In genomic region chr10:114519756-114520288, GRCh38 we compare ENCODE assay signal across 9 cellular contexts.
DNase-seq lines count a peak whose midpoint lies in the region; ATAC-seq and TF ChIP-seq lines count a peak whose summit lies in the region.
"Had no signal": no experiment of that assay in that cellular context is flagged by ENCODE, and none has a peak within 500 bp of the region (broad histone marks: within the 10 kb centered on the region; RNA-seq: fewer than 3 reads in every experiment).

No MANE protein-coding gene starts in this region.

- POLR2A ChIA-PET in MCF 10A (lab: Yijun Ruan, JAX): interaction anchor here (0.5 to 15.6 kb wide), 9 partner anchors 17 to 347 kb away, joined by 3 to 481 read pairs (median 3); no protein-coding TSS in a partner anchor

- ATAC-seq in upper lobe of left lung (ENCODE audit: low FRiP score in 2 of 2): peak in 1 of 2 donors; percentile 31

- no peaks in the 10 kb centered on the region for H3K27me3 ChIP-seq in mesenchymal stem cell (ENCODE audit: control insufficient read depth in 1 of 2, insufficient read depth in 1 of 2, low read length in 2 of 2)
- no peaks in the 10 kb centered on the region for H3K27me3 ChIP-seq in upper lobe of left lung

- no peak overlapping the region for H3K14ac ChIP-seq in mesenchymal stem cell (ENCODE audit: low read length in 2 of 2)

- CTCF ChIA-PET in MCF 10A (lab: Yijun Ruan, JAX): interaction anchor here (0.6 to 1.5 kb wide), 4 partner anchors 15 to 197 kb away, joined by 3 to 7 read pairs (median 4); no protein-coding TSS in a partner anchor

- H2BK15ac ChIP-seq in mesenchymal stem cell (ENCODE audit: low read depth, poor library complexity, severe bottlenecking): no peak overlapping the region

- no peak overlapping the region for H2BK5ac ChIP-seq in mesenchymal stem cell (ENCODE audit: low read depth, low read length, poor library complexity, severe bottlenecking)

- no peak overlapping the region for H2BK120ac ChIP-seq in mesenchymal stem cell (ENCODE audit: low read depth, low read length)

- no peaks in the 10 kb centered on the region for H3K9me3 ChIP-seq in mesenchymal stem cell (ENCODE audit: control insufficient read depth, low read length)
- no peaks in the 10 kb centered on the region for H3K9me3 ChIP-seq in upper lobe of left lung

- TF ChIP-seq POLR2A in upper lobe of left lung (IDR thresholded peaks at IDR 0.05): no peak

- H4K8ac ChIP-seq in mesenchymal stem cell (ENCODE audit: low read length): no peak overlapping the region

- H3K4me2 ChIP-seq in mesenchymal stem cell (ENCODE audit: low read length, poor library complexity, severe bottlenecking): no peak overlapping the region

- 93% methylated on average over 2 of the region's 2 CpGs for WGBS in mesenchymal stem cell
- WGBS in upper lobe of left lung, 2 donors: 83 to 100% methylated on average over 2 of the region's 2 CpGs

- H2AFZ ChIP-seq in mesenchymal stem cell (ENCODE audit: low read depth, low read length): no peak overlapping the region

- peak overlapping the region; percentile 56 for H3K9ac ChIP-seq in mesenchymal stem cell (ENCODE audit: low read length)

- H3K27me3 Mint-ChIP-seq in activated T-cell treated with anti-CD3 and anti-CD28 coated beads, Interleukin-2, amount 50 U/mL, for 24 hours: no peaks in the 10 kb centered on the region
- no peaks in the 10 kb centered on the region for H3K27me3 Mint-ChIP-seq in MCF 10A (ENCODE audit: insufficient read depth, unreplicated experiment)

- DNase-seq in activated T-cell treated with anti-CD3 and anti-CD28 coated beads, Interleukin-2, amount 50 U/mL, for 24 hours: no peak
- DNase-seq in activated T-cell treated with anti-CD3 and anti-CD28 coated beads, Interleukin-2, amount 50 U/mL, for 48 hours: no peak
- DNase-seq in MCF 10A (ENCODE audit: unreplicated experiment) (no peak), mesenchymal stem cell (no peak), upper lobe of left lung (no peak), NCI-H446 treated with DMSO at 0.1 percent for 48 hours (lab: John Stamatoyannopoulos, UW) (no peak), UCSD-AML1 (lab: John Stamatoyannopoulos, UW; ENCODE audit: unreplicated experiment) (no peak), NCI-H748 treated with DMSO at 0.1 percent for 48 hours (lab: John Stamatoyannopoulos, UW) (no peak)
- DNase-seq: SW 1271 had no signal

- TF ChIP-seq CTCF in MCF 10A (IDR thresholded peaks at IDR 0.05; ENCODE audit: unreplicated experiment): no peak
- TF ChIP-seq CTCF in upper lobe of left lung (IDR thresholded peaks at IDR 0.05): no peak

- peak overlapping the region; percentile 89 for H3K27ac Mint-ChIP-seq in activated T-cell treated with anti-CD3 and anti-CD28 coated beads, Interleukin-2, amount 50 U/mL, for 24 hours
- H3K27ac Mint-ChIP-seq in MCF 10A (ENCODE audit: low read depth, unreplicated experiment): peak overlapping the region; percentile 84

- no peak for TF ChIP-seq EP300 in upper lobe of left lung (IDR thresholded peaks at IDR 0.05)

- H4K91ac ChIP-seq in mesenchymal stem cell (ENCODE audit: low read length): no peak overlapping the region

- H3K27ac ChIP-seq in mesenchymal stem cell (ENCODE audit: low read length, poor library complexity, severe bottlenecking): no peak overlapping the region
- peak overlapping the region; percentile 26 to 50 (median 42) for H3K27ac ChIP-seq in upper lobe of left lung

- peaks cover 98% of the 10 kb centered on the region for H3K4me1 Mint-ChIP-seq in activated T-cell treated with anti-CD3 and anti-CD28 coated beads, Interleukin-2, amount 50 U/mL, for 24 hours (ENCODE audit: low read depth)
- H3K4me1 Mint-ChIP-seq in MCF 10A (ENCODE audit: insufficient read depth, unreplicated experiment): peaks cover 51% of the 10 kb centered on the region

- intact Hi-C loops in MCF 10A (cut with micrococcal nuclease): no loop called here

- H3K79me1 ChIP-seq in mesenchymal stem cell (replicated peaks; ENCODE audit: low read length, poor library complexity, severe bottlenecking): peaks cover 14% of the 10 kb centered on the region

- H3K4me1 ChIP-seq in mesenchymal stem cell (ENCODE audit: control insufficient read depth, insufficient read depth, low read depth, low read length) (peaks cover 10% of the 10 kb centered on the region), upper lobe of left lung (peaks cover 6 to 28% (median 15%) of the 10 kb centered on the region in 4 donors)

- H3K4me3 ChIP-seq in mesenchymal stem cell (ENCODE audit: insufficient read depth in 1 of 2, low read depth in 1 of 2, low read length in 2 of 2): no peak overlapping the region
- no peak overlapping the region for H3K4me3 ChIP-seq in upper lobe of left lung

- peak overlapping the region in 1 of 2 experiments; percentile 75 for H3K18ac ChIP-seq in mesenchymal stem cell (ENCODE audit: low read depth in 1 of 2, low read length in 2 of 2)

- no peak overlapping the region for H3K4ac ChIP-seq in mesenchymal stem cell (ENCODE audit: low read depth in 1 of 2, low read length in 2 of 2)

- no peaks in the 10 kb centered on the region for H3K9me3 Mint-ChIP-seq in activated T-cell treated with anti-CD3 and anti-CD28 coated beads, Interleukin-2, amount 50 U/mL, for 24 hours
- peaks cover 8% of the 10 kb centered on the region for H3K9me3 Mint-ChIP-seq in MCF 10A (ENCODE audit: unreplicated experiment)

- H2BK12ac ChIP-seq in mesenchymal stem cell (ENCODE audit: low read length in 2 of 2): peak overlapping the region in 1 of 2 experiments; percentile 49

- H3K36me3 Mint-ChIP-seq in activated T-cell treated with anti-CD3 and anti-CD28 coated beads, Interleukin-2, amount 50 U/mL, for 24 hours (ENCODE audit: low read depth): peaks cover 13% of the 10 kb centered on the region
- peaks cover 13% of the 10 kb centered on the region for H3K36me3 Mint-ChIP-seq in MCF 10A (ENCODE audit: insufficient read depth, unreplicated experiment)

- no peak overlapping the region for H2AK5ac ChIP-seq in mesenchymal stem cell (ENCODE audit: low read length, severe bottlenecking)

- peak overlapping the region; percentile 47 for H3K4me3 Mint-ChIP-seq in activated T-cell treated with anti-CD3 and anti-CD28 coated beads, Interleukin-2, amount 50 U/mL, for 24 hours
- peak overlapping the region; percentile 13 for H3K4me3 Mint-ChIP-seq in MCF 10A (ENCODE audit: unreplicated experiment)

- BruUV-seq in MCF 10A (replicated peaks; lab: Mats Ljungman, UMichigan): no TSS peak

- H3K23ac ChIP-seq in mesenchymal stem cell (ENCODE audit: low read length in 2 of 2): no peak overlapping the region

- H3K36me3 ChIP-seq in mesenchymal stem cell (ENCODE audit: control insufficient read depth in 1 of 2, insufficient read depth in 2 of 2, low read depth in 1 of 2, low read length in 2 of 2) (no peaks in the 10 kb centered on the region), upper lobe of left lung (no peaks in the 10 kb centered on the region)
